Comparison of ENCODE assay signal across 8 cellular contexts in the genomic region with DNA sequence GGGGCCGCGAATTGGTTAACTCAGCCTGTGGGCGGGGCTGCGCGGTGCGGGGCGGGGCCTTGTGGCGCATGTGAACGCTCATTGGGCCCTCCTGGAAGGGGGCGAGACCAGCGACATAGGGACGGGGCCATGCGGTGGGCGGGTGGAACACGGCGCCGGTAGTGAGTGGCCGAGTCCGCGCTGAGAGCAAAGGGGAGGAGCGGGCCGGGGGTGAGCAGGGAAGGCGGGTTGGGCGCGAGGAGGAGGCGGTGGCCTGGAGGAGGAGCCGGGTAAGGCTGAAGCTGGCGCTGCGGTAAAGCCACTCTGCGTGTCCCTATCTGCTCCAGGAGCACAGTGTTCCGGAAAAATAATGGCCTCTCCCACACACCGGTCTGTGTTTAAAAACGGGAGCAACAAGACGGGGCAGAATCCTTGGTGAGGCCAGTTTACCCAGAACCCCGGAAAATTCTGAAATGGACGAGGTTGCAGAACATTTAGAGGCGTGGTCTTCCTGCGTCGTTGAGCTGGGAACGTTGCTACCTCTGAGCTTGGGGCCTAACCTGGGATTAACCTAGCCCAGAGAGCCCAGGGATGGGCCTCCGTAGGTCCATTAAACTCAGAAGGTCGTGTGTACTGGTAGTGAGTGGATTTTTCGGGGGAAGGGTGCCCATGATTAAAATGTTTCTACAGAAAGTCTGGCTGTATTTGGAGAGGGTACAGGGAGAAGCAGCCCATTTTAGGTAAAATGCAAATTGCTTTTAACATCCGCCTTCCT. TPM values are rescaled to one million over a fixed set of nuclear protein-coding genes. Genes with fewer than 3 reads are reported as not detected.
DNase-seq lines count a peak whose midpoint lies in the region; ATAC-seq and TF ChIP-seq lines count a peak whose summit lies in the region.

No MANE protein-coding gene starts in this region.

- peak; percentile 94 for ATAC-seq in GM19324 (IDR thresholded peaks at IDR 0.05; ENCODE audit: low FRiP score, unreplicated experiment)
- ATAC-seq in HG03460 (IDR thresholded peaks at IDR 0.05; ENCODE audit: unreplicated experiment) = peak; percentile 95

- peaks cover 24% of the 10 kb centered on the region for H3K4me1 ChIP-seq in BLaER1
- peaks cover 4% of the 10 kb centered on the region for H3K4me1 ChIP-seq in colonic mucosa

- peaks cover 10% of the 10 kb centered on the region; the same call in 1 of the 2 replicates for H4K20me1 ChIP-seq in BLaER1

- H3K27ac ChIP-seq in BLaER1 = peak overlapping the region; percentile 47
- H3K27ac ChIP-seq in colonic mucosa = peak overlapping the region; percentile 89

- DNase-seq in NCI-H524 treated with DMSO at 0.1 percent for 48 hours (lab: John Stamatoyannopoulos, UW) = peak; percentile 85
- DNase-seq in activated CD4-positive, alpha-beta T cell treated with anti-CD3 and anti-CD28 coated beads for 48 hours = peak; percentile 100
- DNase-seq in colonic mucosa = peak; percentile 100
- DNase-seq in left kidney (ENCODE audit: low read depth, low spot score) = peak; percentile 100
- peak; percentile 100 for DNase-seq in stimulated activated CD4-positive, alpha-beta T cell treated with anti-CD3 and anti-CD28 coated beads, Interleukin-1b, Interleukin-23, amount 100 ng/mL, for 48 hours

- peak overlapping the region; percentile 66 for H3K4me3 ChIP-seq in BLaER1
- peak overlapping the region; percentile 51 for H3K4me3 ChIP-seq in colonic mucosa

- H3K9ac ChIP-seq in BLaER1 (peak overlapping the region; percentile 60), colonic mucosa (ENCODE audit: low read depth in 2 of 2, low read length in 2 of 2) (peak overlapping the region; percentile 53 to 68)

- no peak for TF ChIP-seq CTCF in colonic mucosa (IDR thresholded peaks at IDR 0.05)

- no peaks in the 10 kb centered on the region for H3K36me3 ChIP-seq in BLaER1
- H3K36me3 ChIP-seq in colonic mucosa = no peaks in the 10 kb centered on the region

- H3K9me3 ChIP-seq in BLaER1 = no peaks in the 10 kb centered on the region
- H3K9me3 ChIP-seq in colonic mucosa = no peaks in the 10 kb centered on the region

- intact Hi-C loops in colonic mucosa (cut with DNase I) = loop anchor here (5.0 kb wide), 1 partner anchor 33 kb away; no protein-coding TSS in a partner anchor

- peak overlapping the region; percentile 73 for H3K4me2 ChIP-seq in BLaER1

- no peaks in the 10 kb centered on the region for H3K27me3 ChIP-seq in BLaER1
- H3K27me3 ChIP-seq in colonic mucosa = no peaks in the 10 kb centered on the region

RNA-seq across cellular contexts. Expression of a gene that starts 0.5 kb away (rescaled TPM):
- total RNA-seq in colonic mucosa = 10 to 100 TPM; 28.1 to 30.1 TPM

RNA-seq across cellular contexts. Expression of a gene that starts 32.6 kb away (rescaled TPM):
- 10 to 100 TPM; 40.6 to 47.2 TPM for total RNA-seq in colonic mucosa

RNA-seq across cellular contexts. Expression of a gene that starts 32.7 kb away (rescaled TPM):
- total RNA-seq in colonic mucosa = 10 to 100 TPM; 18.8 to 25.4 TPM

Comparison
In these comparisons a context has a peak if more than half of its experiments do, and no peak if none do; other contexts are left out.
1. Peak in every context shown above with its lines: DNase-seq, ATAC-seq, H3K4me3 ChIP-seq and H3K27ac ChIP-seq.